29 cellular contexts compared by ENCODE assay signal in genomic region chr11:61453702-61454101, GRCh38. TPM values are rescaled to one million over a fixed set of nuclear protein-coding genes. Genes with fewer than 3 reads are reported as not detected.
"Had no signal": no experiment of that assay in that cellular context is flagged by ENCODE, and none has a peak within 500 bp of the region (broad histone marks: within the 10 kb centered on the region; RNA-seq: fewer than 3 reads in every experiment).

No MANE protein-coding gene starts in this region.

- H3K27ac Mint-ChIP-seq: activated naive CD4-positive, alpha-beta T cell treated with anti-CD3 and anti-CD28 coated beads, Interleukin-2, amount 10 ng/mL, durations not matched to agents 7 days and 5 days; memory B cell; stimulated activated naive B cell treated with anti-CD40 and anti-IgM and Interleukin-4, amounts not matched to agents 10 μg/mL and 1 μg/mL and 100 μg/mL, for 72 hours; T-helper 2 cell treated with Interferon-gamma antibody and Interleukin-4, amounts not matched to agents 5 μg/mL and 100 μg/mL, for 36 hours had no signal

- H3K9me3 ChIP-seq: colonic mucosa, testis, uterus had no signal

- H3K4me3 Mint-ChIP-seq: activated naive CD4-positive, alpha-beta T cell treated with anti-CD3 and anti-CD28 coated beads, Interleukin-2, amount 10 ng/mL, durations not matched to agents 7 days and 5 days; activated T-cell treated with anti-CD3 and anti-CD28 coated beads, Interleukin-2, amount 50 U/mL, for 4 hours; central memory CD8-positive, alpha-beta T cell; effector memory CD8-positive, alpha-beta T cell; memory B cell; neural crest cell; stimulated activated naive B cell treated with anti-CD40 and anti-IgM and Interleukin-4, amounts not matched to agents 10 μg/mL and 1 μg/mL and 100 μg/mL, for 72 hours; T-helper 2 cell treated with Interferon-gamma antibody and Interleukin-4, amounts not matched to agents 5 μg/mL and 100 μg/mL, for 36 hours had no signal

- H3K27me3 Mint-ChIP-seq: activated naive CD4-positive, alpha-beta T cell treated with anti-CD3 and anti-CD28 coated beads, Interleukin-2, amount 10 ng/mL, durations not matched to agents 7 days and 5 days; central memory CD8-positive, alpha-beta T cell; effector memory CD8-positive, alpha-beta T cell; memory B cell; naive B cell; stimulated activated naive B cell treated with anti-CD40 and anti-IgM and Interleukin-4, amounts not matched to agents 10 μg/mL and 1 μg/mL and 100 μg/mL, for 72 hours had no signal

- H3K36me3 ChIP-seq: colonic mucosa, uterus had no signal

- H3K4me1 Mint-ChIP-seq: activated naive CD4-positive, alpha-beta T cell treated with anti-CD3 and anti-CD28 coated beads, Interleukin-2, amount 10 ng/mL, durations not matched to agents 7 days and 5 days; neural crest cell had no signal

- H3K27ac ChIP-seq: brain microvascular endothelial cell, colonic mucosa, skin epidermis, testis, uterus, WERI-Rb-1 had no signal

- H3K4me1 ChIP-seq: colonic mucosa, testis had no signal

- H3K9me3 Mint-ChIP-seq: activated naive CD4-positive, alpha-beta T cell treated with anti-CD3 and anti-CD28 coated beads, Interleukin-2, amount 10 ng/mL, durations not matched to agents 7 days and 5 days; activated T-cell treated with anti-CD3 and anti-CD28 coated beads, Interleukin-2, amount 50 U/mL, for 4 hours; central memory CD8-positive, alpha-beta T cell; effector memory CD8-positive, alpha-beta T cell; memory B cell; naive B cell; neural crest cell; stimulated activated naive B cell treated with anti-CD40 and anti-IgM and Interleukin-4, amounts not matched to agents 10 μg/mL and 1 μg/mL and 100 μg/mL, for 72 hours; T-helper 2 cell treated with Interferon-gamma antibody and Interleukin-4, amounts not matched to agents 5 μg/mL and 100 μg/mL, for 36 hours had no signal

- H3K4me3 ChIP-seq: colonic mucosa, dorsolateral prefrontal cortex, skin epidermis, testis, uterus had no signal

- H3K27me3 ChIP-seq: brain microvascular endothelial cell, colonic mucosa, dorsolateral prefrontal cortex, testis, uterus had no signal

- DNase-seq: activated CD4-positive, alpha-beta T cell treated with anti-CD3 and anti-CD28 coated beads, Interleukin-2, amount 50 U/mL, for 1 hour; activated CD4-positive, CD25-positive, alpha-beta regulatory T cell treated with anti-CD3 and anti-CD28 coated beads, Interleukin-2, amount 50 U/mL, for 72 hours; activated CD8-positive, alpha-beta memory T cell treated with anti-CD3 and anti-CD28 coated beads, Interleukin-2, amount 50 U/mL, for 48 hours; activated naive CD4-positive, alpha-beta T cell treated with anti-CD3 and anti-CD28 coated beads, Interleukin-2, amount 10 ng/mL, durations not matched to agents 7 days and 5 days; activated T-cell treated with anti-CD3 and anti-CD28 coated beads, Interleukin-2, amount 50 U/mL, for 4 hours; aorta; brain microvascular endothelial cell; colonic mucosa; dorsolateral prefrontal cortex; effector memory CD8-positive, alpha-beta T cell; head of caudate nucleus; hypothalamus; naive B cell; occipital lobe; stimulated activated CD4-positive, alpha-beta T cell treated with anti-CD3 and anti-CD28 coated beads, Interleukin-2, amount 100 ng/mL, for 24 hours; stimulated activated naive B cell treated with anti-CD40 and anti-IgM and Interleukin-4, amounts not matched to agents 10 μg/mL and 1 μg/mL and 100 μg/mL, for 72 hours; testis; trophoblast cell; uterus; WERI-Rb-1 had no signal

- ATAC-seq: activated T-cell treated with anti-CD3 and anti-CD28 coated beads, Interleukin-2, amount 50 U/mL, for 4 hours; effector memory CD8-positive, alpha-beta T cell; SK-N-SH treated with all-trans-retinoic acid at 6 μM for 48 hours; stimulated activated naive B cell treated with anti-CD40 and anti-IgM and Interleukin-4, amounts not matched to agents 10 μg/mL and 1 μg/mL and 100 μg/mL, for 72 hours had no signal

RNA-seq across cellular contexts. Expression of gene LRRC10B, which starts 54.8 kb away (rescaled TPM):
- total RNA-seq: activated CD8-positive, alpha-beta memory T cell treated with anti-CD3 and anti-CD28 coated beads for 36 hours; activated T-cell treated with anti-CD3 and anti-CD28 coated beads, Interleukin-2, amount 50 U/mL, for 4 hours; endothelial cell of umbilical vein; mononuclear cell had no signal
- polyA plus RNA-seq: endothelial cell of umbilical vein had no signal
